ENCODE assay signal across 8 cellular contexts in the genomic region with DNA sequence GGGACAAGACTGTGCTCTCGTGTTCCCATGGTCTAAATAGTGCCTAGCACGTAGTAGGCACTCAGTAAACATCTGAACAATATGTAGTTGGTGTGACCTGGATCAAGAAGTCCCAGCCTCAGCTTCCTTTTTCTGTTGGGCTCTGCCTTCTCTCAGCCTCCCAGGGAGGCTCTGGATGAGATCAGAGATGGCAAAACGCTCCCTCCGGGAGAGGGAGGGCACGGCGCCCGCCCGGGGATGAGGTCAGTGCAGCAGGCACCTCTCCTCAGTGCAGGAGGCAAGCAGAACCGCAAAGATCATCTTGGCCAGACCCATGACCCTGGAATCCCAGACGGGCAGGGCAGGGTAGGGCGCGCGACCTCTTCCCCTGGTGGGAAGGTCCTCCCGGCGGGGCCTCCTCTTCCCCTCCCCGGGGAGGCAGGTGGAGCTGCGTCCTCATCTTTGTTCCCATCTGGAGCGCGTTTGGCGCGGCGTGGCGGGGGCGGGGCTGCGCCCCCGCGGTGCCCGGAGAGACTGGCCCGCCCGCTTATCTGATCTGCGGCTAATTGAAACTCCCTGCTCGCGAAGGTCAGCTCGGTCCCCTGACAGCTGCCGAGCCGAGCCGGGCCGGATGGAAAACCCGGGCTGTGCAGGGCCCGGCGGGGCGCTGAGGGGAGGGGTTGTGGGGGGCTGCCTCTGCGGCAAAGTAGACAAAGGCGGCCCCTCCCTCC.
DNase-seq lines count a peak whose midpoint lies in the region; ATAC-seq, FAIRE-seq and TF ChIP-seq lines count a peak whose summit lies in the region.

No MANE protein-coding gene starts in this region.

- no peak for TF ChIP-seq CTCF in type B pancreatic cell (conservative IDR thresholded peaks at IDR 0.05)

- no peaks in the 10 kb centered on the region for H3K27me3 Mint-ChIP-seq in effector memory CD8-positive, alpha-beta T cell
- H3K27me3 Mint-ChIP-seq in type B pancreatic cell: peaks cover 24% of the 10 kb centered on the region

- no peak for TF ChIP-seq POLR2A in GM12891 (IDR thresholded peaks at IDR 0.05; ENCODE audit: low read depth, low read length)

- no peak for FAIRE-seq in GM12891 (lab: Jason Lieb, UNC)

- no peak for ATAC-seq in effector memory CD8-positive, alpha-beta T cell (replicated peaks)

- peak overlapping the region in 1 of 2 donors; percentile 20 for H3K4me3 Mint-ChIP-seq in effector memory CD8-positive, alpha-beta T cell
- H3K4me3 Mint-ChIP-seq in type B pancreatic cell: peak overlapping the region; percentile 81

- no peaks in the 10 kb centered on the region for H3K9me3 Mint-ChIP-seq in effector memory CD8-positive, alpha-beta T cell
- no peaks in the 10 kb centered on the region for H3K9me3 Mint-ChIP-seq in type B pancreatic cell

- peaks cover 14% of the 10 kb centered on the region for H3K36me3 Mint-ChIP-seq in effector memory CD8-positive, alpha-beta T cell (ENCODE audit: insufficient read depth)
- H3K36me3 Mint-ChIP-seq in type B pancreatic cell: no peaks in the 10 kb centered on the region

- DNase-seq in NCI-H1694 treated with DMSO at 0.1 percent for 48 hours (lab: John Stamatoyannopoulos, UW) (peak; percentile 39), NCI-H1694 (lab: John Stamatoyannopoulos, UW) (no peak), NCI-H82 treated with DMSO at 0.1 percent for 48 hours (lab: John Stamatoyannopoulos, UW; ENCODE audit: unreplicated experiment) (peak; percentile 46), medulla oblongata (ENCODE audit: extremely low spot score) (peak; percentile 76), type B pancreatic cell (ENCODE audit: extremely low spot score, unreplicated experiment) (peak; percentile 79), GM12891 (ENCODE audit: insufficient read length, low spot score) (no peak), middle frontal gyrus (ENCODE audit: extremely low spot score, low spot score) (no peak)
- DNase-seq in effector memory CD8-positive, alpha-beta T cell: no peak

- H3K4me1 Mint-ChIP-seq in effector memory CD8-positive, alpha-beta T cell (ENCODE audit: low read depth in 2 of 2): peaks cover 33 to 35% of the 10 kb centered on the region in 2 donors
- H3K4me1 Mint-ChIP-seq in type B pancreatic cell (ENCODE audit: unreplicated experiment): peaks cover 42% of the 10 kb centered on the region

- H3K27ac Mint-ChIP-seq in effector memory CD8-positive, alpha-beta T cell: peak overlapping the region; percentile 54 to 86
- peak overlapping the region; percentile 79 for H3K27ac Mint-ChIP-seq in type B pancreatic cell

TF ChIP-seq in GM12891, 5 proteins besides CTCF, POLR2A, EP300 and RAD21:
- no peak for TF ChIP-seq PAX5 (IDR thresholded peaks at IDR 0.05; ENCODE audit: insufficient read depth, low read length, severe bottlenecking)
- TF ChIP-seq TAF1 (IDR thresholded peaks at IDR 0.05; ENCODE audit: low read depth, low read length): no peak
- TF ChIP-seq SPI1 (IDR thresholded peaks at IDR 0.05; ENCODE audit: low read depth, low read length): no peak
- TF ChIP-seq POU2F2 (IDR thresholded peaks at IDR 0.05; ENCODE audit: low read depth, low read length): no peak
- TF ChIP-seq POLR2AphosphoS5 (IDR thresholded peaks at IDR 0.05; ENCODE audit: low read depth, low read length): no peak

Comparison
In these comparisons a context has a peak if more than half of its experiments do, and no peak if none do; other contexts are left out.
1. DNase-seq: peak in NCI-H1694 treated with DMSO at 0.1 percent for 48 hours (single experiment), NCI-H82 treated with DMSO at 0.1 percent for 48 hours (single experiment), medulla oblongata (single experiment) and type B pancreatic cell (single experiment); none in NCI-H1694 (single experiment), effector memory CD8-positive, alpha-beta T cell (0 of 3), GM12891 (single experiment) and middle frontal gyrus (single experiment).